Comparison of ENCODE assay signal across 9 cellular contexts in the genomic region with DNA sequence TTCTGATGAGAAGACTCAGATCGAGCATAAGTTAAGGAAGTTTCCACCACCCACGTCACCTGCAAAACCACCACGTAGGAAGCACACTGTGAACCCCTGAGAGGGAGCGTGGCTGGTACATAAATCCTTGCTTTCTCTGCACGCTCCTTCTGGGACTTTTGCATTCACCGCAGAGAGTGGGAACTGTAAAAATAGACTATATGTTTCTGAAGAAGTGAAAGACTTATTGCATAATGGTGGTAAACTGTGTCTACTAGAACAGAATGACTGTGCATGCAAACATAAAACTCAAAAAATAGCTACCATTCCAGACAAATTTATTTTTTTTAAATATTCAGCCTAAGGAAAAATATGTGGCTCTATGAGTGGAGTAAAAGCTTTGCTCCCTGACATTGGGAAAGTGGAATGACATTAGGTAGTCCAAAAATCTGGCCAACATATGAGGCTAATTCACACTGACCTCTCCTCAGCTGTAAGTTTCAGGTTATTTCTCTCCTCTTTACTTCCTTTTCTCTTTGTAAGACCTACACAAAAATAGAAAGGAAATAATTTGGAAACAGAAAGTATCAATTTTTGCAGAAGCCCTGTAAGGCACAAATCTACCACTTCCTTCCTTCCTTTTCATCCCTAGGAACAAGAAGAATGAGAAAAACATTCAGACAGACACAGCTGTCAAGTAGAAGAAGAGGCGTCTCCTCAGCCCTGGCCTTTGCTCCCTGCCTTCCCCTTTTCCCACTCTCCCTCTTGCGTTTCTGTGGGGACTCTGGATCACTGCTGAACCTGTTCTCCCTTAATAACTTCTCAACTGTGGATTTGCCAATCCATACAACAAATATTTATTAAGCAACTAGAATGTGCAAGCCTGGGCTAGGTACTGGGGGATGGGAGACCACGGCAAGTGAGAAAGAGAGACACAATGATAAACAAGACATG.
A peak's percentile ranks its signal among the peaks of the same experiment; 100 is the strongest.
DNase-seq lines count a peak whose midpoint lies in the region; ATAC-seq lines count a peak whose summit lies in the region.
"Had no signal": no experiment of that assay in that cellular context is flagged by ENCODE, and none has a peak within 500 bp of the region (broad histone marks: within the 10 kb centered on the region; RNA-seq: fewer than 3 reads in every experiment).

No MANE protein-coding gene starts in this region.

- H3K27ac ChIP-seq in muscle layer of duodenum (ENCODE audit: low read length) = peak overlapping the region; percentile 40
- H3K27ac ChIP-seq: A549 had no signal

- no peaks in the 10 kb centered on the region for H3K27me3 Mint-ChIP-seq in activated CD8-positive, alpha-beta memory T cell treated with anti-CD3 and anti-CD28 coated beads, Interleukin-2, amount 10 ng/mL, durations not matched to agents 7 days and 5 days

- no peaks in the 10 kb centered on the region for H3K27me3 ChIP-seq in muscle layer of duodenum (ENCODE audit: low read depth, low read length)

- H3K4me3 ChIP-seq in muscle layer of duodenum (ENCODE audit: low read depth in 1 of 2, low read length in 2 of 2) = no peak overlapping the region
- H3K4me3 ChIP-seq: A549 had no signal

- peak; percentile 25 for DNase-seq in activated gamma-delta T cell treated with anti-CD3 and anti-CD28 coated beads, Interleukin-2, amount 50 U/mL, for 16 hours (ENCODE audit: low read depth)
- DNase-seq in activated gamma-delta T cell (lab: John Stamatoyannopoulos, UW) (no peak), NCI-H1092 treated with DMSO at 0.1 percent for 48 hours (lab: John Stamatoyannopoulos, UW) (no peak), iPS-NIHi11 (ENCODE audit: low spot score) (no peak), OCI-M1 (lab: John Stamatoyannopoulos, UW) (no peak)
- peak; percentile 57 for DNase-seq in activated CD8-positive, alpha-beta memory T cell treated with anti-CD3 and anti-CD28 coated beads, Interleukin-2, amount 10 ng/mL, durations not matched to agents 7 days and 5 days

- H3K36me3 ChIP-seq in muscle layer of duodenum (ENCODE audit: control insufficient read depth in 1 of 2, insufficient read depth in 2 of 2, low read length in 2 of 2) = no peaks in the 10 kb centered on the region

- H3K9me3 Mint-ChIP-seq in activated CD8-positive, alpha-beta memory T cell treated with anti-CD3 and anti-CD28 coated beads, Interleukin-2, amount 10 ng/mL, durations not matched to agents 7 days and 5 days (ENCODE audit: low read depth) = peaks cover 13% of the 10 kb centered on the region

- peak; percentile 92 for ATAC-seq in HG03378 (IDR thresholded peaks at IDR 0.05; ENCODE audit: unreplicated experiment)
- ATAC-seq in activated CD8-positive, alpha-beta memory T cell treated with anti-CD3 and anti-CD28 coated beads, Interleukin-2, amount 10 ng/mL, durations not matched to agents 7 days and 5 days = peak; percentile 77
- ATAC-seq: A549 had no signal

- H3K36me3 Mint-ChIP-seq in activated CD8-positive, alpha-beta memory T cell treated with anti-CD3 and anti-CD28 coated beads, Interleukin-2, amount 10 ng/mL, durations not matched to agents 7 days and 5 days = peaks cover 24% of the 10 kb centered on the region

- H3K27ac Mint-ChIP-seq in activated CD8-positive, alpha-beta memory T cell treated with anti-CD3 and anti-CD28 coated beads, Interleukin-2, amount 10 ng/mL, durations not matched to agents 7 days and 5 days = peak overlapping the region; percentile 84

- CTCF ChIA-PET in activated CD8-positive, alpha-beta memory T cell treated with anti-CD3 and anti-CD28 coated beads, Interleukin-2, amount 10 ng/mL, durations not matched to agents 7 days and 5 days (lab: Charles Lee) = interaction anchor here (1.0 to 2.5 kb wide), 5 partner anchors 12 to 41 kb away, joined by 3 to 13 read pairs (median 4); no protein-coding TSS in a partner anchor

- H3K4me3 Mint-ChIP-seq in activated CD8-positive, alpha-beta memory T cell treated with anti-CD3 and anti-CD28 coated beads, Interleukin-2, amount 10 ng/mL, durations not matched to agents 7 days and 5 days = peak overlapping the region; percentile 48

- H3K4me1 Mint-ChIP-seq in activated CD8-positive, alpha-beta memory T cell treated with anti-CD3 and anti-CD28 coated beads, Interleukin-2, amount 10 ng/mL, durations not matched to agents 7 days and 5 days = peaks cover 28% of the 10 kb centered on the region

- no peaks in the 10 kb centered on the region for H3K9me3 ChIP-seq in muscle layer of duodenum (ENCODE audit: control insufficient read depth in 1 of 2, low read length in 2 of 2)
- H3K9me3 ChIP-seq: A549 had no signal

- peaks cover 0 to 10% of the 10 kb centered on the region in 2 donors for H3K4me1 ChIP-seq in muscle layer of duodenum (ENCODE audit: control insufficient read depth in 1 of 2, insufficient read depth in 2 of 2, low read length in 2 of 2)
- H3K4me1 ChIP-seq: A549 had no signal

Comparison
In these comparisons a context has a peak if more than half of its experiments do, and no peak if none do; other contexts are left out.
1. DNase-seq: peak in activated gamma-delta T cell treated with anti-CD3 and anti-CD28 coated beads, Interleukin-2, amount 50 U/mL, for 16 hours (single experiment) and activated CD8-positive, alpha-beta memory T cell treated with anti-CD3 and anti-CD28 coated beads, Interleukin-2, amount 10 ng/mL, durations not matched to agents 7 days and 5 days (single experiment); none in activated gamma-delta T cell (single experiment), NCI-H1092 treated with DMSO at 0.1 percent for 48 hours (single experiment), iPS-NIHi11 (single experiment) and OCI-M1 (single experiment).